ENCODE assay signal across 29 cellular contexts in the genomic region with DNA sequence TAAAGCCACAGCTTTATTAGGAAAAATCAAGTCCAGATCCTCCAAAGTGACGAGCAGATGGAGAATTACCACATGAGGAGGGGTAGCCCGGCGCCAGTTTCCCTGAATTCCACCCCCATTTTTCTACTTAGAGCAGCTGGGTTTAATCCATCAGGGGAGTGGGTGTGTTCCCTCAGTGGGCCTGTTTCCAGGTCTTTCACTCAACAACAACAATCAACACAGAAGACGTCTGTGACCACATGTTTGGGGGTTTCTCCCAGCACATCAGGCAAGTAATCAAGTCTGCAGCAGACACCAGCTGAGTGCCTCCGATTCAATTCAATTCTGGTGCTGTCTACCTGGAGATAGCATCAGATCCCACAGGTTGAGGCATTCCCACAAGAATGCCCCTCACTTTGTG. TPM values are rescaled to one million over a fixed set of nuclear protein-coding genes. Genes with fewer than 3 reads are reported as not detected.
DNase-seq lines count a peak whose midpoint lies in the region; ATAC-seq and TF ChIP-seq lines count a peak whose summit lies in the region.
"Had no signal": no experiment of that assay in that cellular context is flagged by ENCODE, and none has a peak within 500 bp of the region (broad histone marks: within the 10 kb centered on the region; RNA-seq: fewer than 3 reads in every experiment).

No MANE protein-coding gene starts in this region.

- in situ Hi-C loops in gastrocnemius medialis (cut with MboI; ENCODE audit: low sequenced_read_pairs in 4 of 4): no loop called here

- DNase-seq in NCI-H1694 treated with DMSO at 0.1 percent for 48 hours (lab: John Stamatoyannopoulos, UW) (peak; percentile 67), adipocyte (ENCODE audit: low read depth) (peak; percentile 39), left ventricle myocardium inferior (peak; percentile 29), gastrocnemius medialis (peak in 1 of 2 donors; percentile 27), DMS53 treated with DMSO at 0.1 percent for 48 hours (lab: John Stamatoyannopoulos, UW; ENCODE audit: unreplicated experiment) (no peak), NCI-H128 (lab: John Stamatoyannopoulos, UW; ENCODE audit: unreplicated experiment) (no peak), NCI-H1105 (lab: John Stamatoyannopoulos, UW) (no peak)
- DNase-seq: activated B cell treated with CpG ODN at 0.5 μM for 24 hours; activated CD8-positive, alpha-beta T cell treated with anti-CD3 and anti-CD28 coated beads, Interleukin-2, amount 10 ng/mL, durations not matched to agents 7 days and 5 days; activated gamma-delta T cell treated with Interleukin-2 at 50 U/mL for 16 hours; activated T-cell treated with anti-CD3 and anti-CD28 coated beads, Interleukin-2, amount 50 U/mL, for 1 hour; adrenal gland; CD8-positive, alpha-beta T cell; colonic mucosa; DMS53; hippocampal formation; KG1; MV-4-11; NCI-H1930; NK-92 treated with Interleukin-12 subunit alpha and Interleukin-12 subunit beta, amount 100 ng/mL, for 24 hours; stimulated activated CD4-positive, alpha-beta T cell treated with anti-CD3 and anti-CD28 coated beads, Interleukin-4, amount 100 ng/mL, for 1 hour; stimulated activated naive CD4-positive, alpha-beta T cell; SW 1271 had no signal

- TF ChIP-seq CTCF in left ventricle myocardium inferior (IDR thresholded peaks at IDR 0.05; ENCODE audit: borderline replicate concordance) (no peak), gastrocnemius medialis (IDR thresholded peaks at IDR 0.05 in 4 of 5, conservative IDR thresholded peaks at IDR 0.05 in 1 of 5) (no peak)

- H3K9me3 ChIP-seq in adipocyte (ENCODE audit: control insufficient read depth, low read length) (no peaks in the 10 kb centered on the region), left ventricle myocardium inferior (replicated peaks) (peaks cover 8% of the 10 kb centered on the region), gastrocnemius medialis (no peaks in the 10 kb centered on the region)
- H3K9me3 ChIP-seq: adrenal gland, breast epithelium, colonic mucosa, tibial artery had no signal

- intact Hi-C loops in left ventricle myocardium inferior (cut with micrococcal nuclease): no loop called here
- intact Hi-C loops in gastrocnemius medialis (cut with DNase I; ENCODE audit: low total_unique reads): no loop called here

- H3K9ac ChIP-seq in adipocyte (ENCODE audit: low read length): no peak overlapping the region

- H3K27ac ChIP-seq in left ventricle myocardium inferior (replicated peaks) (peak overlapping the region; percentile 56), gastrocnemius medialis (peak overlapping the region in 1 of 4 donors; percentile 33)
- H3K27ac ChIP-seq: adrenal gland, colonic mucosa, tibial artery had no signal

- H3K27me3 ChIP-seq in adipocyte (replicated peaks; ENCODE audit: control insufficient read depth, insufficient read depth, low read length): peaks cover 29% of the 10 kb centered on the region
- H3K27me3 ChIP-seq in left ventricle myocardium inferior (ENCODE audit: low read depth): peaks cover 49% of the 10 kb centered on the region
- H3K27me3 ChIP-seq in gastrocnemius medialis: no peaks in the 10 kb centered on the region
- H3K27me3 ChIP-seq: breast epithelium, colonic mucosa had no signal

- TF ChIP-seq POLR2A in gastrocnemius medialis (IDR thresholded peaks at IDR 0.05): no peak

- H3K4me1 ChIP-seq in adipocyte (ENCODE audit: control insufficient read depth, insufficient read depth, low read length) (peaks cover 10% of the 10 kb centered on the region), left ventricle myocardium inferior (peaks cover 3% of the 10 kb centered on the region), gastrocnemius medialis (no peaks in the 10 kb centered on the region)
- H3K4me1 ChIP-seq: adrenal gland, colonic mucosa, tibial artery had no signal

- H3K4me3 ChIP-seq in adipocyte (ENCODE audit: low read length): no peak overlapping the region
- H3K4me3 ChIP-seq in left ventricle myocardium inferior: no peak overlapping the region
- no peak overlapping the region for H3K4me3 ChIP-seq in gastrocnemius medialis
- H3K4me3 ChIP-seq: adrenal gland, breast epithelium, colonic mucosa, lung, tibial artery had no signal

- H3K36me3 ChIP-seq in adipocyte (ENCODE audit: control insufficient read depth, insufficient read depth, low read length, severe bottlenecking) (no peaks in the 10 kb centered on the region), left ventricle myocardium inferior (no peaks in the 10 kb centered on the region), gastrocnemius medialis (no peaks in the 10 kb centered on the region)
- H3K36me3 ChIP-seq: adrenal gland, breast epithelium, colonic mucosa, tibial artery had no signal

- ATAC-seq in gastrocnemius medialis (peak; percentile 27 to 49), HG03457 (IDR thresholded peaks at IDR 0.05; ENCODE audit: unreplicated experiment) (no peak)
- ATAC-seq: activated CD8-positive, alpha-beta T cell treated with anti-CD3 and anti-CD28 coated beads, Interleukin-2, amount 10 ng/mL, durations not matched to agents 7 days and 5 days; CD8-positive, alpha-beta T cell had no signal

RNA-seq across cellular contexts. Expression of a gene that starts 6.9 kb away (rescaled TPM):
- not detected for total RNA-seq in left ventricle myocardium inferior
- not detected for total RNA-seq in gastrocnemius medialis
- total RNA-seq: activated B cell treated with CpG ODN at 0.5 μM for 24 hours; activated CD8-positive, alpha-beta T cell treated with anti-CD3 and anti-CD28 coated beads, Interleukin-2, amount 10 ng/mL, durations not matched to agents 7 days and 5 days; CD8-positive, alpha-beta T cell; HT1080; NCI-H460 had no signal

Comparison
In these comparisons a context has a peak if more than half of its experiments do, and no peak if none do; other contexts are left out.
1. DNase-seq: peak in NCI-H1694 treated with DMSO at 0.1 percent for 48 hours (single experiment), adipocyte (single experiment) and left ventricle myocardium inferior (single experiment); none in DMS53 treated with DMSO at 0.1 percent for 48 hours (single experiment), NCI-H128 (single experiment) and NCI-H1105 (single experiment).